8 cellular contexts compared by ENCODE assay signal in the genomic region with DNA sequence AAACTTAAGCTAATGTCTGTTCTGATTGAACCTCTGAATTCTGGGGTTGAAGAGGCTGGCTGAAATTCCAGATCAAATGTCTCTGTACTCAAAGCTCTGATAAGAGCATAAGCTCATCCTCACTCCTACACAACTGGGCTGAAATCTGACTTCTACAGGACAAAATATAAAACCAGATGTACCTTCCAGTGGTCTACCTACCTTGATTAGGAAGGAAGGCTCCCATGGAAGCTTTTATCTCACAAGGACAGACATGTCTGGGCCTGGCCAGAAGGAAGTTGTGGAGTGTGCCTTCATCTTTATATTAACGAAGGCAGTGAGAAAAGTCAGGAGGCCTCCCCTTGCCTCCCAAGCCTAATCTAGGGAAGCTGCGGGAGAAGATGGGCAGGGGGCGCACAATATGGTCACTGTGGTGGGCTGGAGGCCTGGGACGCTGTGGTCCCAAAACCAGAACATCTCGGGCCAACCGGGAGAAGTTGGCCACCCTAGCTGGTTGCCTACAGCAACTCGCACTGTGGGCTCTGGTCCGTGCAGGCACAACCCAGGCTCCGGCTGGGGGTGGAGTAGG. TPM values are rescaled to one million over a fixed set of nuclear protein-coding genes. Genes with fewer than 3 reads are reported as not detected.
DNase-seq lines count a peak whose midpoint lies in the region; ATAC-seq, FAIRE-seq and TF ChIP-seq lines count a peak whose summit lies in the region.

No MANE protein-coding gene starts in this region.

- ATAC-seq in A549 (peak; percentile 13 to 15; a peak in 4 of 6 replicates), GM19455 (IDR thresholded peaks at IDR 0.05; ENCODE audit: unreplicated experiment) (peak; percentile 42), psoas muscle (peak in 2 of 4 donors; percentile 1)

- no peaks in the 10 kb centered on the region for H3K9me3 ChIP-seq in A549
- H3K9me3 ChIP-seq in SK-N-MC (ENCODE audit: low read depth, low read length): no peaks in the 10 kb centered on the region
- H3K9me3 ChIP-seq in esophagus muscularis mucosa: no peaks in the 10 kb centered on the region
- H3K9me3 ChIP-seq in psoas muscle: no peaks in the 10 kb centered on the region

- intact Hi-C loops in esophagus muscularis mucosa (cut with DNase I) (loop anchor here (5.0 kb wide), 3 partner anchors 42 to 127 kb away; a partner anchor contains a TSS), psoas muscle (cut with DNase I) (loop anchor here (5.0 kb wide), 3 partner anchors 77 to 127 kb away; a partner anchor contains a TSS)

- TF ChIP-seq RAD21 in A549 (conservative IDR thresholded peaks at IDR 0.05 in 1 of 2, IDR thresholded peaks at IDR 0.05 in 1 of 2): no peak; a peak in 1 of 5 replicates

- DNase-seq in A549 (ENCODE audit: low read depth in 1 of 2, low spot score in 1 of 2) (no peak), SK-N-MC (ENCODE audit: low read depth, low spot score) (no peak), esophagus muscularis mucosa (ENCODE audit: extremely low spot score) (no peak), psoas muscle (no peak), GOT3 (lab: John Stamatoyannopoulos, UW) (no peak), NCI-H1105 (lab: John Stamatoyannopoulos, UW) (no peak), EL (no peak)

- H3K27ac ChIP-seq in A549 (peak overlapping the region; percentile 95 to 96), SK-N-MC (no peak overlapping the region), esophagus muscularis mucosa (replicated peaks in 1 of 4) (peak overlapping the region; percentile 91 to 99 (median 98)), psoas muscle (peak overlapping the region; percentile 99)

- no peak for TF ChIP-seq POLR2A in A549 (IDR thresholded peaks at IDR 0.05; ENCODE audit: low read length)
- TF ChIP-seq POLR2A in esophagus muscularis mucosa (IDR thresholded peaks at IDR 0.05; ENCODE audit: low read depth): no peak

- POLR2A ChIA-PET in A549 (lab: Yijun Ruan, JAX): interaction anchor here (0.7 to 3.3 kb wide), 30 partner anchors 9 to 201 kb away, joined by 3 to 35 read pairs (median 4); a partner anchor contains a TSS

- TF ChIP-seq CTCF in A549 (IDR thresholded peaks at IDR 0.05) (no peak), esophagus muscularis mucosa (IDR thresholded peaks at IDR 0.05) (no peak), psoas muscle (IDR thresholded peaks at IDR 0.05) (no peak)

- CTCF ChIA-PET in A549 (lab: Yijun Ruan, JAX): interaction anchor here (0.6 to 2.8 kb wide), 10 partner anchors 9 to 1254 kb away, joined by 3 to 21 read pairs (median 5); a partner anchor contains a TSS

- WGBS in A549 (ENCODE audit: missing lambda C conversion rate): 5% methylated on average over 9 of the region's 9 CpGs
- WGBS in esophagus muscularis mucosa: 3% methylated on average over 3 of the region's 9 CpGs
- 2 to 5% (median 3%) methylated on average over 8 to 9 of the region's 9 CpGs for WGBS in psoas muscle, 3 donors

- H3K4me1 ChIP-seq in A549 (peaks cover 14% of the 10 kb centered on the region), esophagus muscularis mucosa (peaks cover 23 to 28% (median 27%) of the 10 kb centered on the region in 4 donors), psoas muscle (peaks cover 4% of the 10 kb centered on the region)

- peaks cover 6% of the 10 kb centered on the region for H3K36me3 ChIP-seq in SK-N-MC (ENCODE audit: insufficient read depth, low read length)
- H3K36me3 ChIP-seq in esophagus muscularis mucosa: peaks cover 0 to 35% (median 16%) of the 10 kb centered on the region in 4 donors
- peaks cover 0 to 33% of the 10 kb centered on the region in 2 donors for H3K36me3 ChIP-seq in psoas muscle (ENCODE audit: insufficient read depth in 1 of 2, low read depth in 1 of 2)

- H3K4me3 ChIP-seq in A549 (peak overlapping the region; percentile 73), SK-N-MC (peak overlapping the region; percentile 95), esophagus muscularis mucosa (peak overlapping the region; percentile 64 to 94 (median 87)), psoas muscle (peak overlapping the region; percentile 81)

- peak overlapping the region; percentile 83 for H3K4me2 ChIP-seq in A549

- FAIRE-seq in A549 (lab: Jason Lieb, UNC): no peak

- TF ChIP-seq EP300 in A549 (IDR thresholded peaks at IDR 0.05) (no peak), esophagus muscularis mucosa (IDR thresholded peaks at IDR 0.05) (peak; percentile 12)

- peak overlapping the region; percentile 87 for H3K9ac ChIP-seq in SK-N-MC (ENCODE audit: insufficient read length)

- peaks cover 0 to 4% (median 0%) of the 10 kb centered on the region in 4 donors for H3K27me3 ChIP-seq in esophagus muscularis mucosa
- H3K27me3 ChIP-seq in psoas muscle (ENCODE audit: insufficient read depth in 3 of 3, low read length in 2 of 3): no peaks in the 10 kb centered on the region

TF ChIP-seq in A549, 52 proteins besides CTCF, POLR2A, EP300 and RAD21 (continues in another document):
- TF ChIP-seq MYC (IDR thresholded peaks at IDR 0.05; ENCODE audit: borderline replicate concordance, low read length) (no peak), FOSL2 (IDR thresholded peaks at IDR 0.05) (no peak), FOSL2 (CRISPR knock-in tag; IDR thresholded peaks at IDR 0.05) (no peak), TFCP2L1 (CRISPR knock-in tag; IDR thresholded peaks at IDR 0.05) (peak; percentile 58; the same call in 1 of the 2 replicates), TP53 (CRISPR knock-in tag; IDR thresholded peaks at IDR 0.05) (no peak), HDAC2 (IDR thresholded peaks at IDR 0.05) (no peak), KDM5A (IDR thresholded peaks at IDR 0.05) (no peak), HOXB13 (CRISPR knock-in tag; IDR thresholded peaks at IDR 0.05; ENCODE audit: low read depth) (no peak), FOXS1 (CRISPR knock-in tag; IDR thresholded peaks at IDR 0.05) (no peak), SMC3 (IDR thresholded peaks at IDR 0.05) (no peak), EHMT2 (IDR thresholded peaks at IDR 0.05; ENCODE audit: low read depth) (no peak), CBX8 (IDR thresholded peaks at IDR 0.05) (no peak), CHD2 (IDR thresholded peaks at IDR 0.05; ENCODE audit: low read length, partially characterized antibody) (no peak), RNF2 (IDR thresholded peaks at IDR 0.05; ENCODE audit: borderline replicate concordance, low read depth) (no peak), MAFK (IDR thresholded peaks at IDR 0.05; ENCODE audit: partially characterized antibody) (no peak), KDM1A (IDR thresholded peaks at IDR 0.05; ENCODE audit: low read depth) (no peak), ZFP36 (IDR thresholded peaks at IDR 0.05; ENCODE audit: borderline replicate concordance, partially characterized antibody) (no peak), SREBF2 (IDR thresholded peaks at IDR 0.05) (no peak), NPAS2 (CRISPR knock-in tag; IDR thresholded peaks at IDR 0.05; ENCODE audit: borderline replicate concordance) (no peak), RCOR1 (IDR thresholded peaks at IDR 0.05; ENCODE audit: low read depth, low read length) (no peak), HEYL (CRISPR knock-in tag; IDR thresholded peaks at IDR 0.05) (no peak), ZSCAN20 (CRISPR knock-in tag; IDR thresholded peaks at IDR 0.05) (no peak)
- TF ChIP-seq, protein P1, sequence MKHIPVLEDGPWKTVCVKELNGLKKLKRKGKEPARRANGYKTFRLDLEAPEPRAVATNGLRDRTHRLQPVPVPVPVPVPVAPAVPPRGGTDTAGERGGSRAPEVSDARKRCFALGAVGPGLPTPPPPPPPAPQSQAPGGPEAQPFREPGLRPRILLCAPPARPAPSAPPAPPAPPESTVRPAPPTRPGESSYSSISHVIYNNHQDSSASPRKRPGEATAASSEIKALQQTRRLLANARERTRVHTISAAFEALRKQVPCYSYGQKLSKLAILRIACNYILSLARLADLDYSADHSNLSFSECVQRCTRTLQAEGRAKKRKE (CRISPR knock-in tag; IDR thresholded peaks at IDR 0.05; ENCODE audit: low read depth): no peak
- TF ChIP-seq, protein P2, sequence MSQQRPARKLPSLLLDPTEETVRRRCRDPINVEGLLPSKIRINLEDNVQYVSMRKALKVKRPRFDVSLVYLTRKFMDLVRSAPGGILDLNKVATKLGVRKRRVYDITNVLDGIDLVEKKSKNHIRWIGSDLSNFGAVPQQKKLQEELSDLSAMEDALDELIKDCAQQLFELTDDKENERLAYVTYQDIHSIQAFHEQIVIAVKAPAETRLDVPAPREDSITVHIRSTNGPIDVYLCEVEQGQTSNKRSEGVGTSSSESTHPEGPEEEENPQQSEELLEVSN (IDR thresholded peaks at IDR 0.05; ENCODE audit: borderline replicate concordance, low read depth): no peak
- TF ChIP-seq, protein P3, sequence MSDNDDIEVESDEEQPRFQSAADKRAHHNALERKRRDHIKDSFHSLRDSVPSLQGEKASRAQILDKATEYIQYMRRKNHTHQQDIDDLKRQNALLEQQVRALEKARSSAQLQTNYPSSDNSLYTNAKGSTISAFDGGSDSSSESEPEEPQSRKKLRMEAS (IDR thresholded peaks at IDR 0.05): no peak
- TF ChIP-seq, protein P4, sequence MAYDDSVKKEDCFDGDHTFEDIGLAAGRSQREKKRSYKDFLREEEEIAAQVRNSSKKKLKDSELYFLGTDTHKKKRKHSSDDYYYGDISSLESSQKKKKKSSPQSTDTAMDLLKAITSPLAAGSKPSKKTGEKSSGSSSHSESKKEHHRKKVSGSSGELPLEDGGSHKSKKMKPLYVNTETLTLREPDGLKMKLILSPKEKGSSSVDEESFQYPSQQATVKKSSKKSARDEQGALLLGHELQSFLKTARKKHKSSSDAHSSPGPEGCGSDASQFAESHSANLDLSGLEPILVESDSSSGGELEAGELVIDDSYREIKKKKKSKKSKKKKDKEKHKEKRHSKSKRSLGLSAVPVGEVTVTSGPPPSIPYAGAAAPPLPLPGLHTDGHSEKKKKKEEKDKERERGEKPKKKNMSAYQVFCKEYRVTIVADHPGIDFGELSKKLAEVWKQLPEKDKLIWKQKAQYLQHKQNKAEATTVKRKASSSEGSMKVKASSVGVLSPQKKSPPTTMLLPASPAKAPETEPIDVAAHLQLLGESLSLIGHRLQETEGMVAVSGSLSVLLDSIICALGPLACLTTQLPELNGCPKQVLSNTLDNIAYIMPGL (CRISPR knock-in tag; IDR thresholded peaks at IDR 0.05; ENCODE audit: borderline replicate concordance): no peak

RNA-seq across cellular contexts. Expression of a gene that starts 55.6 kb away (rescaled TPM):
- 4.9 and 6.9 TPM in 2 replicates for polyA plus RNA-seq in A549 (2011; rRNA removed)
- polyA plus RNA-seq in A549 (2012; cell fraction: cytosol; rRNA removed): 1.3 and 1.7 TPM in 2 replicates
- 3.1 and 7.3 TPM in 2 replicates for polyA plus RNA-seq in A549 (2012; cell fraction: nucleus; rRNA removed)
- 2.7 to 3.8 TPM (median 2.8 TPM) in 3 replicates for polyA plus RNA-seq in A549 (2017; fragmentation: RNase III; extraction: RNeasy Plus Mini Kit Qiagen cat#74134 plus additional on column Dnase treatment)
- polyA minus RNA-seq in A549 (2011; rRNA and poly(A)+ RNA removed): 11.3 and 19.7 TPM in 2 replicates
- 1 to 10 TPM; 2.4 to 5.8 (median 4.9) TPM for total RNA-seq in esophagus muscularis mucosa
- total RNA-seq in psoas muscle: 1 to 10 TPM; 1.6 to 5.1 (median 3.8) TPM
- 1 to 10 TPM in 1 of 3 donors, under 1 TPM in 2; 0.38 to 1.4 (median 0.93) TPM for polyA plus RNA-seq in psoas muscle
